In genomic region chr12:58750484-58750883, GRCh38 we compare ENCODE assay signal across 14 cellular contexts.
A peak's percentile ranks its signal among the peaks of the same experiment; 100 is the strongest.
DNase-seq lines count a peak whose midpoint lies in the region; ATAC-seq and TF ChIP-seq lines count a peak whose summit lies in the region.
"Had no signal": no experiment of that assay in that cellular context is flagged by ENCODE, and none has a peak within 500 bp of the region (broad histone marks: within the 10 kb centered on the region; RNA-seq: fewer than 3 reads in every experiment).

No MANE protein-coding gene starts in this region.

- H3K4me1 ChIP-seq in GM23338 (ENCODE audit: insufficient read depth), result peaks cover 7% of the 10 kb centered on the region; the same call in 1 of the 2 replicates
- no peaks in the 10 kb centered on the region for H3K4me1 ChIP-seq in BE2C
- H3K4me1 ChIP-seq: BLaER1 treated with 17β-estradiol and CSF1 and Interleukin-3, amounts not matched to agents 10 nM and 100 nM had no signal

- H3K4me1 Mint-ChIP-seq in activated CD4-positive, alpha-beta memory T cell treated with anti-CD3 and anti-CD28 coated beads, Interleukin-2, amount 10 ng/mL, durations not matched to agents 7 days and 5 days, result no peaks in the 10 kb centered on the region
- H3K4me1 Mint-ChIP-seq in GM23338, result peaks cover 11% of the 10 kb centered on the region
- H3K4me1 Mint-ChIP-seq: nephron progenitor cell had no signal

- H2AFZ ChIP-seq in GM23338, result no peak overlapping the region

- H3K9me2 ChIP-seq in GM23338 (ENCODE audit: insufficient read depth), result 0 out of 2 replicates have a peak, but pooled peaks cover 4% of the 10 kb centered on the region

- H3K27ac ChIP-seq in AG04450 (ENCODE audit: low read depth, low read length) (no peak overlapping the region), GM23338 (ENCODE audit: low read depth) (no peak overlapping the region)
- H3K27ac ChIP-seq: BLaER1 treated with 17β-estradiol and CSF1 and Interleukin-3, amounts not matched to agents 10 nM and 100 nM had no signal

- H3K4me3 Mint-ChIP-seq in activated CD4-positive, alpha-beta memory T cell treated with anti-CD3 and anti-CD28 coated beads, Interleukin-2, amount 10 ng/mL, durations not matched to agents 7 days and 5 days, result no peak overlapping the region
- H3K4me3 Mint-ChIP-seq in GM23338, result no peak overlapping the region
- H3K4me3 Mint-ChIP-seq: activated T-cell treated with anti-CD3 and anti-CD28 coated beads, Interleukin-2, amount 50 U/mL, for 72 hours; nephron progenitor cell had no signal

- TF ChIP-seq CTCF in AG04450 (IDR thresholded peaks at IDR 0.05; ENCODE audit: low read depth, low read length), result no peak
- TF ChIP-seq CTCF in cardiac fibroblast (IDR thresholded peaks at IDR 0.05; ENCODE audit: low read depth, low read length), result no peak
- TF ChIP-seq CTCF in GM23338 (conservative IDR thresholded peaks at IDR 0.05; ENCODE audit: low read depth in 2 of 2), result no peak
- TF ChIP-seq CTCF in BE2C (IDR thresholded peaks at IDR 0.05; ENCODE audit: low read depth, low read length), result no peak

- no peaks in the 10 kb centered on the region for H3F3A ChIP-seq in GM23338 (replicated peaks; ENCODE audit: low read depth)

- H3K9me3 Mint-ChIP-seq in activated CD4-positive, alpha-beta memory T cell treated with anti-CD3 and anti-CD28 coated beads, Interleukin-2, amount 10 ng/mL, durations not matched to agents 7 days and 5 days, result peaks cover 2% of the 10 kb centered on the region
- H3K9me3 Mint-ChIP-seq in GM23338, result peaks cover 2% of the 10 kb centered on the region; the same call in 1 of the 3 replicates

- H3K9me3 ChIP-seq in AG04450 (ENCODE audit: control insufficient read depth, insufficient read depth, low read length) (no peaks in the 10 kb centered on the region), BE2C (no peaks in the 10 kb centered on the region)

- peak; percentile 87 for DNase-seq in AG04450 (ENCODE audit: low read depth, low spot score)
- DNase-seq in HS-27A (ENCODE audit: low read depth), result peak; percentile 51
- peak; percentile 72 to 95 for DNase-seq in cardiac fibroblast (ENCODE audit: low read depth in 2 of 2)
- peak; percentile 38 for DNase-seq in kidney glomerular epithelial cell (lab: John Stamatoyannopoulos, UW)
- DNase-seq in activated CD4-positive, alpha-beta memory T cell treated with anti-CD3 and anti-CD28 coated beads, Interleukin-2, amount 10 ng/mL, durations not matched to agents 7 days and 5 days, result no peak
- no peak for DNase-seq in GM23338 (ENCODE audit: low spot score)
- no peak for DNase-seq in BE2C
- DNase-seq: activated CD4-positive, CD25-positive, alpha-beta regulatory T cell; activated T-cell treated with anti-CD3 and anti-CD28 coated beads, Interleukin-2, amount 50 U/mL, for 72 hours; NCI-H1105; NCI-H82; nephron progenitor cell had no signal

- POLR2A ChIA-PET in AG04450 (lab: Yijun Ruan, JAX), result interaction anchor here (0.6 to 1.3 kb wide), 4 partner anchors 16 to 285 kb away, joined by 3 read pairs; no protein-coding TSS in a partner anchor
- POLR2A ChIA-PET in activated CD4-positive, alpha-beta memory T cell treated with anti-CD3 and anti-CD28 coated beads, Interleukin-2, amount 10 ng/mL, durations not matched to agents 7 days and 5 days (lab: Charles Lee), result no interaction called here

- CTCF ChIA-PET in AG04450 (lab: Charles Lee), result interaction anchor here (0.7 to 0.8 kb wide), 4 partner anchors 8 to 210 kb away, joined by 3 to 4 read pairs (median 4); no protein-coding TSS in a partner anchor
- CTCF ChIA-PET in activated CD4-positive, alpha-beta memory T cell treated with anti-CD3 and anti-CD28 coated beads, Interleukin-2, amount 10 ng/mL, durations not matched to agents 7 days and 5 days (lab: Charles Lee), result no interaction called here

- H3K27ac Mint-ChIP-seq in activated CD4-positive, alpha-beta memory T cell treated with anti-CD3 and anti-CD28 coated beads, Interleukin-2, amount 10 ng/mL, durations not matched to agents 7 days and 5 days, result no peak overlapping the region
- no peak overlapping the region for H3K27ac Mint-ChIP-seq in GM23338
- H3K27ac Mint-ChIP-seq: activated T-cell treated with anti-CD3 and anti-CD28 coated beads, Interleukin-2, amount 50 U/mL, for 72 hours; nephron progenitor cell had no signal

- no peaks in the 10 kb centered on the region for H3K27me3 ChIP-seq in AG04450 (ENCODE audit: control insufficient read depth, insufficient read depth, low read length)
- H3K27me3 ChIP-seq in GM23338 (ENCODE audit: insufficient read depth), result no peaks in the 10 kb centered on the region
- H3K27me3 ChIP-seq in BE2C, result no peaks in the 10 kb centered on the region
- H3K27me3 ChIP-seq: BLaER1 treated with 17β-estradiol and CSF1 and Interleukin-3, amounts not matched to agents 10 nM and 100 nM had no signal

- H3K4me3 ChIP-seq in AG04450 (ENCODE audit: low read depth, low read length) (no peak overlapping the region), cardiac fibroblast (replicated peaks in 1 of 2; ENCODE audit: low read depth in 2 of 2, low read length in 2 of 2) (no peak overlapping the region), GM23338 (no peak overlapping the region), BE2C (ENCODE audit: low read depth, low read length) (no peak overlapping the region)
- H3K4me3 ChIP-seq: BLaER1 treated with 17β-estradiol and CSF1 and Interleukin-3, amounts not matched to agents 10 nM and 100 nM had no signal

- no peaks in the 10 kb centered on the region for H3K27me3 Mint-ChIP-seq in activated CD4-positive, alpha-beta memory T cell treated with anti-CD3 and anti-CD28 coated beads, Interleukin-2, amount 10 ng/mL, durations not matched to agents 7 days and 5 days
- H3K27me3 Mint-ChIP-seq in GM23338 (ENCODE audit: insufficient read depth, low read depth, poor library complexity), result no peaks in the 10 kb centered on the region

- H3K79me2 ChIP-seq in GM23338 (replicated peaks; ENCODE audit: insufficient read depth), result no peaks in the 10 kb centered on the region

- no peaks in the 10 kb centered on the region for H4K20me1 ChIP-seq in GM23338 (replicated peaks; ENCODE audit: insufficient read depth)
- H4K20me1 ChIP-seq: BLaER1 treated with 17β-estradiol and CSF1 and Interleukin-3, amounts not matched to agents 10 nM and 100 nM had no signal

- ATAC-seq in GM23338, result no peak
- no peak for ATAC-seq in GM19023 (IDR thresholded peaks at IDR 0.05; ENCODE audit: unreplicated experiment)
- ATAC-seq: activated T-cell treated with anti-CD3 and anti-CD28 coated beads, Interleukin-2, amount 50 U/mL, for 72 hours had no signal

- H3K36me3 Mint-ChIP-seq in activated CD4-positive, alpha-beta memory T cell treated with anti-CD3 and anti-CD28 coated beads, Interleukin-2, amount 10 ng/mL, durations not matched to agents 7 days and 5 days (ENCODE audit: low read depth), result no peaks in the 10 kb centered on the region
- H3K36me3 Mint-ChIP-seq in GM23338 (ENCODE audit: low read depth), result no peaks in the 10 kb centered on the region

- no peak overlapping the region for H3K4me2 ChIP-seq in GM23338
- H3K4me2 ChIP-seq: BLaER1 treated with 17β-estradiol and CSF1 and Interleukin-3, amounts not matched to agents 10 nM and 100 nM had no signal

- H3K36me3 ChIP-seq in GM23338 (ENCODE audit: insufficient read depth) (no peaks in the 10 kb centered on the region; the same call in 1 of the 2 replicates), BE2C (no peaks in the 10 kb centered on the region)
- H3K36me3 ChIP-seq: BLaER1 treated with 17β-estradiol and CSF1 and Interleukin-3, amounts not matched to agents 10 nM and 100 nM had no signal

TF ChIP-seq in GM23338, 12 proteins besides CTCF, POLR2A, EP300 and RAD21:
- no peak for TF ChIP-seq POLR2AphosphoS5 (IDR thresholded peaks at IDR 0.05; ENCODE audit: low read depth)

Comparison
In these comparisons a context has a peak if more than half of its experiments do, and no peak if none do; other contexts are left out.
1. DNase-seq: peak in AG04450 (single experiment), HS-27A (single experiment), cardiac fibroblast (2 of 2) and kidney glomerular epithelial cell (single experiment); none in activated CD4-positive, alpha-beta memory T cell treated with anti-CD3 and anti-CD28 coated beads, Interleukin-2, amount 10 ng/mL, durations not matched to agents 7 days and 5 days (single experiment), GM23338 (single experiment) and BE2C (single experiment).